ENCODE assay signal across 8 cellular contexts in the genomic region with DNA sequence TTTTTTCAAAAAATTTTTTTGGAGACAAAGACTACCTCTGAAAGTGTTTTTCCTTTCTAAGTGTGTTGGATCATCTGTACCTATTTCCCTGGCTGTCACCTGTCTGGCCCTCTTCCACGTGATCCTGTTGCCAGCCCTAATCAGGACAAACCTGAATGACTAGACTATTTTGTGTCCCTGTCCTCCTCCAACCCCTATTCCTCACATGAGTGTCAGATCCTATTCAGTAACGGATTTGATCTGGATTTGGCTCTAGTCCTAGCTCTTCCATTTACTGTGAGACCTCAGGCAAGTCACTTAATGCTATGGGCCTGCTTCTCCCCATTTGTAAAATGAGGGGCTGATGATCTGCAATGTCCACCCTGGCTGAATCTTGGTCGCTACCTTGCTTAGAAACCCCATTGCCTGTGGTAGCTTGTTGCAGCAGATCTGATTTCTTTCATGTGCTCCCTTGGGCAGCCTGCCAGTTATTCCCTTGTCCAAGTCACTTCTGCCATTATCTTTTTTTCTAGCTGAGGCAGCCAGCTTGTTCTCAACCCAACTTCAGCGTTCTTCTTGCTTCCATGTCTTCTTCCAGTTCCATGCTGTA. TPM values are rescaled to one million over a fixed set of nuclear protein-coding genes. Genes with fewer than 3 reads are reported as not detected.
DNase-seq lines count a peak whose midpoint lies in the region; ATAC-seq and TF ChIP-seq lines count a peak whose summit lies in the region.

No MANE protein-coding gene starts in this region.

- no peak overlapping the region for H3K9ac ChIP-seq in adipocyte (ENCODE audit: low read length)

- in situ Hi-C loops in GM13976 (cut with MboI; ENCODE audit: low sequenced_read_pairs, unreplicated experiment) = no loop called here

- H3K27ac ChIP-seq in 22Rv1 = peak overlapping the region; percentile 87

- peaks cover 8% of the 10 kb centered on the region for H3K36me3 ChIP-seq in adipocyte (ENCODE audit: control insufficient read depth, insufficient read depth, low read length, severe bottlenecking)

- no peak for TF ChIP-seq CTCF in 22Rv1 (IDR thresholded peaks at IDR 0.05)
- TF ChIP-seq CTCF in GM13976 (IDR thresholded peaks at IDR 0.05; ENCODE audit: borderline replicate concordance, control extremely low read depth, extremely low read depth, insufficient read depth, missing control alignments) = no peak

- no peaks in the 10 kb centered on the region for H3K27me3 ChIP-seq in adipocyte (replicated peaks; ENCODE audit: control insufficient read depth, insufficient read depth, low read length)

- peaks cover 24% of the 10 kb centered on the region for H3K4me1 ChIP-seq in adipocyte (ENCODE audit: control insufficient read depth, insufficient read depth, low read length)

- no peak for TF ChIP-seq EP300 in Ishikawa (IDR thresholded peaks at IDR 0.05; ENCODE audit: borderline replicate concordance)

- intact Hi-C loops in left colon (cut with DNase I, micrococcal nuclease) = no loop called here

- ATAC-seq in left colon (no peak), GM21381 (IDR thresholded peaks at IDR 0.05; ENCODE audit: unreplicated experiment) (no peak), HG03097 (IDR thresholded peaks at IDR 0.05; ENCODE audit: low FRiP score, unreplicated experiment) (no peak), HG03342 (IDR thresholded peaks at IDR 0.05; ENCODE audit: unreplicated experiment) (no peak)

- no peak overlapping the region for H3K4me3 ChIP-seq in adipocyte (ENCODE audit: low read length)

- no peaks in the 10 kb centered on the region for H3K9me3 ChIP-seq in adipocyte (ENCODE audit: control insufficient read depth, low read length)

- peak; percentile 61 for DNase-seq in adipocyte (ENCODE audit: low read depth)
- peak; percentile 35 to 62 for DNase-seq in left colon
- DNase-seq in GM13976 (ENCODE audit: low spot score) = no peak

- TF ChIP-seq RAD21 in Ishikawa (IDR thresholded peaks at IDR 0.05; ENCODE audit: low read depth) = no peak

TF ChIP-seq in Ishikawa, 13 proteins besides CTCF, POLR2A, EP300 and RAD21:
- TF ChIP-seq ZBTB7A (IDR thresholded peaks at IDR 0.05; ENCODE audit: low read depth) = no peak
- TF ChIP-seq CEBPB (IDR thresholded peaks at IDR 0.05) = no peak
- TF ChIP-seq, protein P1, sequence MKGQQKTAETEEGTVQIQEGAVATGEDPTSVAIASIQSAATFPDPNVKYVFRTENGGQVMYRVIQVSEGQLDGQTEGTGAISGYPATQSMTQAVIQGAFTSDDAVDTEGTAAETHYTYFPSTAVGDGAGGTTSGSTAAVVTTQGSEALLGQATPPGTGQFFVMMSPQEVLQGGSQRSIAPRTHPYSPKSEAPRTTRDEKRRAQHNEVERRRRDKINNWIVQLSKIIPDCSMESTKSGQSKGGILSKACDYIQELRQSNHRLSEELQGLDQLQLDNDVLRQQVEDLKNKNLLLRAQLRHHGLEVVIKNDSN (IDR thresholded peaks at IDR 0.05) = peak; percentile 68
- TF ChIP-seq, protein P2, sequence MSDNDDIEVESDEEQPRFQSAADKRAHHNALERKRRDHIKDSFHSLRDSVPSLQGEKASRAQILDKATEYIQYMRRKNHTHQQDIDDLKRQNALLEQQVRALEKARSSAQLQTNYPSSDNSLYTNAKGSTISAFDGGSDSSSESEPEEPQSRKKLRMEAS (IDR thresholded peaks at IDR 0.05) = peak; percentile 45; the same call in 1 of the 2 replicates
- 0 out of 2 replicates have a peak, but pooled peaks have one; percentile 33 for TF ChIP-seq NFIC (IDR thresholded peaks at IDR 0.05)
- no peak for TF ChIP-seq TAF1 (IDR thresholded peaks at IDR 0.05; ENCODE audit: low read depth)

RNA-seq across cellular contexts. Expression of a gene that starts 4.8 kb away (rescaled TPM):
- 10 to 100 TPM; 21.9 to 25.4 TPM for total RNA-seq in left colon

RNA-seq across cellular contexts. Expression of a gene that starts 34.5 kb away (rescaled TPM):
- total RNA-seq in left colon = 100 to 1,000 TPM; 221 to 232 TPM
